In genomic region chr18:22285299-22286140, GRCh38 we compare ENCODE assay signal across 22 cellular contexts.
A peak's percentile ranks its signal among the peaks of the same experiment; 100 is the strongest.
DNase-seq lines count a peak whose midpoint lies in the region; ATAC-seq and TF ChIP-seq lines count a peak whose summit lies in the region.
"Had no signal": no experiment of that assay in that cellular context is flagged by ENCODE, and none has a peak within 500 bp of the region (broad histone marks: within the 10 kb centered on the region; RNA-seq: fewer than 3 reads in every experiment).

No MANE protein-coding gene starts in this region.

- H3K27ac ChIP-seq in upper lobe of right lung: no peak overlapping the region

- H3K4me1 Mint-ChIP-seq in activated naive CD4-positive, alpha-beta T cell treated with anti-CD3 and anti-CD28 coated beads, Interleukin-2, amount 50 U/mL, for 24 hours: peaks cover 5% of the 10 kb centered on the region
- H3K4me1 Mint-ChIP-seq in activated naive CD4-positive, alpha-beta T cell treated with anti-CD3 and anti-CD28 coated beads, Interleukin-2, amount 10 ng/mL, durations not matched to agents 7 days and 5 days: no peaks in the 10 kb centered on the region

- no peaks in the 10 kb centered on the region for H3K9me3 ChIP-seq in upper lobe of right lung
- H3K9me3 ChIP-seq: body of pancreas had no signal

- ATAC-seq in upper lobe of right lung: peak; percentile 49

- H3K27me3 Mint-ChIP-seq in activated naive CD4-positive, alpha-beta T cell treated with anti-CD3 and anti-CD28 coated beads, Interleukin-2, amount 50 U/mL, for 24 hours: no peaks in the 10 kb centered on the region
- no peaks in the 10 kb centered on the region for H3K27me3 Mint-ChIP-seq in activated naive CD4-positive, alpha-beta T cell treated with anti-CD3 and anti-CD28 coated beads, Interleukin-2, amount 10 ng/mL, durations not matched to agents 7 days and 5 days

- H3K9me3 Mint-ChIP-seq in activated naive CD4-positive, alpha-beta T cell treated with anti-CD3 and anti-CD28 coated beads, Interleukin-2, amount 50 U/mL, for 24 hours: peaks cover 14% of the 10 kb centered on the region
- H3K9me3 Mint-ChIP-seq in activated naive CD4-positive, alpha-beta T cell treated with anti-CD3 and anti-CD28 coated beads, Interleukin-2, amount 10 ng/mL, durations not matched to agents 7 days and 5 days: no peaks in the 10 kb centered on the region

- peaks cover 13% of the 10 kb centered on the region for H3K4me1 ChIP-seq in upper lobe of right lung

- H3K36me3 Mint-ChIP-seq in activated naive CD4-positive, alpha-beta T cell treated with anti-CD3 and anti-CD28 coated beads, Interleukin-2, amount 50 U/mL, for 24 hours: no peaks in the 10 kb centered on the region
- H3K36me3 Mint-ChIP-seq in activated naive CD4-positive, alpha-beta T cell treated with anti-CD3 and anti-CD28 coated beads, Interleukin-2, amount 10 ng/mL, durations not matched to agents 7 days and 5 days: no peaks in the 10 kb centered on the region

- H3K4me3 ChIP-seq in fibroblast of pulmonary artery (replicated peaks; ENCODE audit: low read depth, low read length): no peak overlapping the region
- H3K4me3 ChIP-seq in upper lobe of right lung: no peak overlapping the region
- no peak overlapping the region for H3K4me3 ChIP-seq in foreskin fibroblast (ENCODE audit: low read depth in 1 of 2, low read length in 2 of 2)
- H3K4me3 ChIP-seq: body of pancreas had no signal

- H3K36me3 ChIP-seq in upper lobe of right lung: no peaks in the 10 kb centered on the region
- H3K36me3 ChIP-seq: heart right ventricle had no signal

- no peak overlapping the region for H3K4me3 Mint-ChIP-seq in activated naive CD4-positive, alpha-beta T cell treated with anti-CD3 and anti-CD28 coated beads, Interleukin-2, amount 50 U/mL, for 24 hours
- no peak overlapping the region for H3K4me3 Mint-ChIP-seq in activated naive CD4-positive, alpha-beta T cell treated with anti-CD3 and anti-CD28 coated beads, Interleukin-2, amount 10 ng/mL, durations not matched to agents 7 days and 5 days
- H3K4me3 Mint-ChIP-seq: mesothelial cell of epicardium, neural crest cell had no signal

- peak overlapping the region; percentile 65 for H3K27ac Mint-ChIP-seq in activated naive CD4-positive, alpha-beta T cell treated with anti-CD3 and anti-CD28 coated beads, Interleukin-2, amount 50 U/mL, for 24 hours
- no peak overlapping the region for H3K27ac Mint-ChIP-seq in activated naive CD4-positive, alpha-beta T cell treated with anti-CD3 and anti-CD28 coated beads, Interleukin-2, amount 10 ng/mL, durations not matched to agents 7 days and 5 days
- H3K27ac Mint-ChIP-seq: mesothelial cell of epicardium had no signal

- no peak for DNase-seq in activated naive CD4-positive, alpha-beta T cell treated with anti-CD3 and anti-CD28 coated beads, Interleukin-2, amount 10 ng/mL, durations not matched to agents 7 days and 5 days
- peak; percentile 33 for DNase-seq in SKM-1 (lab: John Stamatoyannopoulos, UW; ENCODE audit: unreplicated experiment)
- peak; percentile 52 for DNase-seq in fibroblast of pulmonary artery (ENCODE audit: low read depth)
- DNase-seq in upper lobe of right lung: no peak
- DNase-seq in foreskin fibroblast: no peak
- DNase-seq in activated T-cell treated with anti-CD3 and anti-CD28 coated beads for 4 hours: no peak
- DNase-seq in activated CD4-positive, alpha-beta T cell treated with anti-CD3 and anti-CD28 coated beads, Interleukin-2, amount 50 U/mL, for 1 hour: no peak
- DNase-seq: activated CD4-positive, alpha-beta T cell treated with anti-CD3 and anti-CD28 coated beads for 48 hours; activated CD8-positive, alpha-beta memory T cell treated with anti-CD3 and anti-CD28 coated beads, Interleukin-2, amount 50 U/mL, for 48 hours; activated naive CD4-positive, alpha-beta T cell; heart right ventricle; IMR-90; islet precursor cell; NCI-H1092; NCI-H2107; NCI-H526; stimulated activated CD4-positive, alpha-beta T cell treated with anti-CD3 and anti-CD28 coated beads, Interleukin-15, amount 100 ng/mL, for 24 hours; stimulated activated naive CD4-positive, alpha-beta T cell treated with Interleukin-2 at 50 U/mL for 16 hours had no signal

- CTCF ChIA-PET in activated naive CD4-positive, alpha-beta T cell treated with anti-CD3 and anti-CD28 coated beads, Interleukin-2, amount 10 ng/mL, durations not matched to agents 7 days and 5 days (lab: Charles Lee): no interaction called here

- intact Hi-C loops in upper lobe of right lung (cut with DNase I): no loop called here

- no peak for TF ChIP-seq CTCF in fibroblast of pulmonary artery (IDR thresholded peaks at IDR 0.05; ENCODE audit: low read length, missing control alignments)
- TF ChIP-seq CTCF in upper lobe of right lung (IDR thresholded peaks at IDR 0.05): no peak
- no peak for TF ChIP-seq CTCF in foreskin fibroblast (IDR thresholded peaks at IDR 0.05; ENCODE audit: low read depth, low read length)

- no peaks in the 10 kb centered on the region for H3K27me3 ChIP-seq in upper lobe of right lung
- H3K27me3 ChIP-seq: body of pancreas, heart right ventricle had no signal

Comparison
In these comparisons a context has a peak if more than half of its experiments do, and no peak if none do; other contexts are left out.
1. DNase-seq: peak in SKM-1 (single experiment) and fibroblast of pulmonary artery (single experiment); none in activated naive CD4-positive, alpha-beta T cell treated with anti-CD3 and anti-CD28 coated beads, Interleukin-2, amount 10 ng/mL, durations not matched to agents 7 days and 5 days (single experiment), upper lobe of right lung (single experiment), foreskin fibroblast (0 of 2), activated T-cell treated with anti-CD3 and anti-CD28 coated beads for 4 hours (single experiment) and activated CD4-positive, alpha-beta T cell treated with anti-CD3 and anti-CD28 coated beads, Interleukin-2, amount 50 U/mL, for 1 hour (single experiment).